28 cellular contexts compared by ENCODE assay signal in the genomic region with DNA sequence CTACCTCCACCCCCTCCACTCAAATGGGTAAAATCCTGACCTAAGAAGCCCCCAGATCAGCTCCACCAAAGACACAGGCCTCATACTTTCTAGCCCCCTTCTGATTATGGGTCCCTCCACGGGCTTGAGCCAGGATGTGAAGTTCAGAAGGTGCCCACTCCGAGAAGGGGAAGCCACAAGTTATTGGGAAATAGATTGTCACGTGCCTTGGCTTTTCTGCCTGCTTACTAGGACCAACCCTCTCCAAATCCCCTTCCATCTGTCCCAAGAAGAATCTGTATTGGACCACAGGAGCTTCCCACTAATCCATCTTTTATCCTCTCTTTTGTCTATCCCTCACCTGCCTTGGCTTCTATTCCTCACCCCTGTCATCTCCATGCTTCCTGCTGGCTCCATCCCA. TPM values are rescaled to one million over a fixed set of nuclear protein-coding genes. Genes with fewer than 3 reads are reported as not detected.
DNase-seq lines count a peak whose midpoint lies in the region; ATAC-seq and TF ChIP-seq lines count a peak whose summit lies in the region.
"Had no signal": no experiment of that assay in that cellular context is flagged by ENCODE, and none has a peak within 500 bp of the region (broad histone marks: within the 10 kb centered on the region; RNA-seq: fewer than 3 reads in every experiment).

No MANE protein-coding gene starts in this region.

- no peak overlapping the region for H3K9ac ChIP-seq in neuronal stem cell (ENCODE audit: low read depth, low read length, poor library complexity)

- ATAC-seq in HG02678 (IDR thresholded peaks at IDR 0.05; ENCODE audit: unreplicated experiment) (no peak), right cardiac atrium (no peak)
- ATAC-seq: activated CD4-positive, alpha-beta T cell treated with anti-CD3 and anti-CD28 coated beads for 36 hours; gastrocnemius medialis; GM12878; HepG2 had no signal

- DNase-seq in HL-60 (ENCODE audit: low read depth in 1 of 2, low spot score in 1 of 2) (peak; percentile 64 to 69), NCI-H524 (lab: John Stamatoyannopoulos, UW) (peak; percentile 29 to 73), SKM-1 treated with dmso at 0.1 percent for 144 hours (lab: John Stamatoyannopoulos, UW; ENCODE audit: unreplicated experiment) (peak; percentile 73), neuronal stem cell (ENCODE audit: low spot score) (no peak), SW480 (ENCODE audit: low spot score) (no peak), retina (no peak), right cardiac atrium (no peak)
- DNase-seq: activated CD4-positive, alpha-beta T cell treated with anti-CD3 and anti-CD28 coated beads for 36 hours; activated effector memory CD4-positive, alpha-beta T cell treated with anti-CD3 and anti-CD28 coated beads, Interleukin-2, amount 50 U/mL, for 16 hours; activated naive CD8-positive, alpha-beta T cell treated with anti-CD3 and anti-CD28 coated beads, Interleukin-2, amount 10 ng/mL, durations not matched to agents 7 days and 5 days; activated T-cell treated with anti-CD3 and anti-CD28 coated beads for 4 hours; CD4-positive, CD25-positive, alpha-beta regulatory T cell; gastrocnemius medialis; hippocampal formation; immature natural killer cell; NCI-H1417; NCI-H2029 treated with DMSO at 0.1 percent for 48 hours; NCI-H226; NCI-H748 treated with DMSO at 0.1 percent for 48 hours; posterior cingulate gyrus; Right ventricle myocardium superior had no signal

- peaks cover 8% of the 10 kb centered on the region for H3K27me3 ChIP-seq in HL-60 (ENCODE audit: insufficient read depth, poor library complexity, severe bottlenecking)
- peaks cover 3 to 37% (median 8%) of the 10 kb centered on the region in 3 experiments for H3K27me3 ChIP-seq in neuronal stem cell (ENCODE audit: control insufficient read depth in 3 of 3, insufficient read depth in 3 of 3, low read depth in 1 of 3, low read length in 3 of 3)
- H3K27me3 ChIP-seq in right cardiac atrium (ENCODE audit: control insufficient read depth, insufficient read depth), result no peaks in the 10 kb centered on the region
- H3K27me3 ChIP-seq: vagina had no signal

- intact Hi-C loops in right cardiac atrium (cut with DNase I), result no loop called here

- H3K4ac ChIP-seq in neuronal stem cell (ENCODE audit: low read length), result no peak overlapping the region

- H3K4me3 ChIP-seq in HL-60 (replicated peaks; ENCODE audit: insufficient read depth, low read length) (no peak overlapping the region), neuronal stem cell (ENCODE audit: low read length in 2 of 2) (no peak overlapping the region), right cardiac atrium (ENCODE audit: low read length) (no peak overlapping the region)
- H3K4me3 ChIP-seq: gastrocnemius medialis, GM12878, vagina had no signal

- no CpG with 5 or more reads among the region's 3 CpGs for WGBS in neuronal stem cell (ENCODE audit: extremely low coverage in 2 of 2, insufficient read length in 2 of 2, insufficient replicate concordance in 1 of 2), 2 donors
- WGBS in right cardiac atrium, result 68% methylated on average over 3 of the region's 3 CpGs

- H2AFZ ChIP-seq in neuronal stem cell (ENCODE audit: low read length), result no peak overlapping the region

- H3K27ac ChIP-seq in HL-60 (replicated peaks) (no peak overlapping the region), neuronal stem cell (replicated peaks; ENCODE audit: low read length) (no peak overlapping the region), right cardiac atrium (ENCODE audit: low read length) (no peak overlapping the region)
- H3K27ac ChIP-seq: gastrocnemius medialis, vagina had no signal

- no peak overlapping the region for H2BK120ac ChIP-seq in neuronal stem cell (ENCODE audit: low read depth, low read length)

- H2BK12ac ChIP-seq in neuronal stem cell (ENCODE audit: low read length), result no peak overlapping the region

- no peak overlapping the region for H4K91ac ChIP-seq in neuronal stem cell (ENCODE audit: low read depth, low read length, poor library complexity)

- H3K4me2 ChIP-seq in neuronal stem cell (ENCODE audit: insufficient read depth, low read length, poor library complexity, severe bottlenecking), result no peak overlapping the region

- H3K79me1 ChIP-seq in neuronal stem cell (ENCODE audit: low read depth, low read length), result no peaks in the 10 kb centered on the region

- no peak overlapping the region for H2BK15ac ChIP-seq in neuronal stem cell (ENCODE audit: low read length)

- H3K23ac ChIP-seq in neuronal stem cell (ENCODE audit: low read depth, low read length, poor library complexity), result no peak overlapping the region

- peak overlapping the region; percentile 46 for H2AK5ac ChIP-seq in neuronal stem cell (ENCODE audit: low read depth, low read length)

- H2BK5ac ChIP-seq in neuronal stem cell (ENCODE audit: low read length), result no peak overlapping the region

- H3K14ac ChIP-seq in neuronal stem cell (ENCODE audit: low read length), result no peak overlapping the region

- H3K4me1 ChIP-seq in neuronal stem cell (ENCODE audit: control insufficient read depth in 2 of 2, insufficient read depth in 1 of 2, low read depth in 1 of 2, low read length in 2 of 2) (peaks cover 14 to 31% of the 10 kb centered on the region in 2 donors), right cardiac atrium (ENCODE audit: control insufficient read depth, insufficient read depth, low read length) (no peaks in the 10 kb centered on the region)

- no peak overlapping the region for H3K18ac ChIP-seq in neuronal stem cell (ENCODE audit: low read length)

- H3K9me3 ChIP-seq in neuronal stem cell (replicated peaks in 1 of 2; ENCODE audit: control insufficient read depth in 2 of 2, insufficient read depth in 1 of 2, low read depth in 1 of 2, low read length in 2 of 2) (peaks cover 0 to under 1% of the 10 kb centered on the region in 2 donors), right cardiac atrium (ENCODE audit: control insufficient read depth, low read length) (no peaks in the 10 kb centered on the region)
- H3K9me3 ChIP-seq: gastrocnemius medialis, vagina had no signal

- H3K36me3 ChIP-seq in neuronal stem cell (replicated peaks in 1 of 2; ENCODE audit: control insufficient read depth in 2 of 2, insufficient read depth in 2 of 2, low read length in 2 of 2), result no peaks in the 10 kb centered on the region
- H3K36me3 ChIP-seq: gastrocnemius medialis, vagina had no signal

- H4K8ac ChIP-seq in neuronal stem cell (ENCODE audit: low read depth, low read length), result no peak overlapping the region

- no peak for TF ChIP-seq CTCF in HL-60 (IDR thresholded peaks at IDR 0.05; ENCODE audit: insufficient read depth, low read length)

RNA-seq across cellular contexts. Expression of gene NRGN, which starts 3.0 kb away (rescaled TPM):
- polyA plus RNA-seq in neuronal stem cell (2013, experiment 1 of 2), result 11.4 TPM
- polyA plus RNA-seq in neuronal stem cell (2013, experiment 2 of 2), result 11.7 TPM
- total RNA-seq in right cardiac atrium, result 10 to 100 TPM in 2 of 4 donors, 1 to 10 TPM in 2; 5.3 to 11.1 (median 9.0) TPM
- polyA plus RNA-seq in right cardiac atrium, result 16.0 TPM
- total RNA-seq: HepG2, skeletal muscle tissue had no signal

RNA-seq across cellular contexts. Expression of gene VSIG2, which starts 15.3 kb away (rescaled TPM):
- not detected for polyA plus RNA-seq in neuronal stem cell (2013, experiment 1 of 2)
- polyA plus RNA-seq in neuronal stem cell (2013, experiment 2 of 2), result not detected
- 1 to 10 TPM in 3 of 4 donors, under 1 TPM in 1; 0.97 to 1.4 (median 1.0) TPM for total RNA-seq in right cardiac atrium
- 0.43 TPM for polyA plus RNA-seq in right cardiac atrium
- total RNA-seq: activated CD4-positive, alpha-beta T cell treated with anti-CD3 and anti-CD28 coated beads for 36 hours; Daoy; skeletal muscle tissue; T-helper 1 cell treated with Interleukin-12 subunit alpha and Interleukin-12 subunit beta and Interleukin-4 antibody, amounts not matched to agents 30 ng/mL and 1 ng/mL, for 36 hours had no signal
- polyA plus RNA-seq: immature natural killer cell had no signal

RNA-seq across cellular contexts. Expression of gene ESAM, which starts 25.4 kb away (rescaled TPM):
- polyA plus RNA-seq in neuronal stem cell (2013, experiment 1 of 2), result 0.07 TPM
- 0.07 TPM for polyA plus RNA-seq in neuronal stem cell (2013, experiment 2 of 2)
- 10 to 100 TPM; 31.2 to 49.8 (median 41.9) TPM for total RNA-seq in right cardiac atrium
- polyA plus RNA-seq in right cardiac atrium, result 51.8 TPM

Comparison
In these comparisons a context has a peak if more than half of its experiments do, and no peak if none do; other contexts are left out.
1. DNase-seq: peak in HL-60 (2 of 2), NCI-H524 (2 of 2) and SKM-1 treated with dmso at 0.1 percent for 144 hours (single experiment); none in neuronal stem cell (single experiment), SW480 (single experiment), retina (single experiment) and right cardiac atrium (0 of 3).